1 cellular context compared by ENCODE assay signal in the genomic region with DNA sequence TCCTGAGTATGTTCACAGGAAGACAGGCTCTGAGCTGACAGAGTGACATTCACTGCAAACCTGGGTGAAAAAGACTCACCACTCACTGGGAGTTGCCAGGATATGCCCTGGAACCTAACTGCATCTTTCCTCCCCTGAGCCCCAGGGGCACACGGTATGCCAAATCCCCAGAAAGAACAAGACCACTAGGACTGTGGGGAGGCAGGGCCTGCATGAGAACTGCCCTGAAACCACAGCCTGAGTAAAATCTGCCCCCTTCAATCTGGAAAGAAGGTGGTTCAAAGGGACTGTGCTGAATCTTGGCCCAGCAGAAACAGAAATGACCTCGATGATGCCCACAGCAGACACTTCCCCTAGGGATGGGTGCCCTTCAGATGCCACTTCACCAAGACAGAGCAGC.
TF ChIP-seq lines count a peak whose summit lies in the region.

No MANE protein-coding gene starts in this region.

TF ChIP-seq in H1, 55 proteins besides CTCF, POLR2A, EP300 and RAD21:
- no peak for TF ChIP-seq CTBP2 (IDR thresholded peaks at IDR 0.05; ENCODE audit: borderline replicate concordance, insufficient read depth, insufficient read length, low read length)
- TF ChIP-seq YY1 (IDR thresholded peaks at IDR 0.05; ENCODE audit: low read depth, low read length), result no peak
- no peak for TF ChIP-seq CHD2 (IDR thresholded peaks at IDR 0.05; ENCODE audit: low read length)
- TF ChIP-seq PHF8 (conservative IDR thresholded peaks at IDR 0.05; ENCODE audit: low read depth, low read length), result no peak
- TF ChIP-seq CBX8 (IDR thresholded peaks at IDR 0.05; ENCODE audit: borderline replicate concordance, low read depth, low read length), result no peak
- TF ChIP-seq CHD1 (IDR thresholded peaks at IDR 0.05; ENCODE audit: low read depth, low read length), result no peak
- no peak for TF ChIP-seq RXRA (IDR thresholded peaks at IDR 0.05; ENCODE audit: insufficient read depth, low read depth, low read length)
- TF ChIP-seq KDM1A (IDR thresholded peaks at IDR 0.05; ENCODE audit: borderline replicate concordance, low read length), result no peak
